Comparison of ENCODE assay signal across 1 cellular context in the genomic region with DNA sequence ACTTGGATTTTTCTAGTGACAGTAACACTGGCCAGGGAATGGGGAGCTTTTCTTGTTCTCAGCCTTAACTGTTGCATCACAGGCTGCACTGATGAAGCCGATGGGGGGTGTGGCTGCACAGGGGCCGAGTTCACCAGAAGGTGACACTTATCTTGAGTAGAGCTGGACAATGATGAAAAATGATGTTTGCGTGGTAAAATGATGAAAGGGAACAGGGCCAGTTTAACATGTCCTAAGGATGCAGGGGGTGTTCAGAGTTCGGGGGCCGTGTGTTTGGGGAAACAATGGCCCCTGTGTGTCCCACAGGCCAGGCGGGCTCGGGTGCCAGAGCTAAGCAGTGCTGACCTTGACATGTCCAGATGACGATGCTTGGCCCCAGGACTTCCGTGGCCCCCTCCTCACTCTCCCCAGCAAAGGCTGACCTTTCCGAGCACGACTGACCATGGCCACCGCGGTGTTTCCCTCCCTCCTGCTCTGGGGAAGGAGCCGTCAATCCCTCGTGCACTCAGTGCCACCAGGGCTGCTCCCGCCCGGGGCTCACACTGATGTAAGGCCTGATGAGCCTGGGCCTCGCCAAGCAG.
TF ChIP-seq lines count a peak whose summit lies in the region.

No MANE protein-coding gene starts in this region.

TF ChIP-seq in HepG2, 621 proteins besides CTCF, POLR2A, EP300 and RAD21 (continued from another document):
- TF ChIP-seq PPARG (CRISPR knock-in tag; conservative IDR thresholded peaks at IDR 0.05) (no peak; the same call in 1 of the 2 replicates), FLYWCH1 (CRISPR knock-in tag; IDR thresholded peaks at IDR 0.05) (no peak), PHF21A (CRISPR knock-in tag; IDR thresholded peaks at IDR 0.05) (peak; percentile 65), FOSL2 (CRISPR knock-in tag; IDR thresholded peaks at IDR 0.05) (peak; percentile 72), TRAFD1 (CRISPR knock-in tag; IDR thresholded peaks at IDR 0.05; ENCODE audit: borderline replicate concordance) (0 out of 2 replicates have a peak, but pooled peaks have one; percentile 40), ZNF788 (CRISPR knock-in tag; IDR thresholded peaks at IDR 0.05; ENCODE audit: borderline replicate concordance) (peak; percentile 62; the same call in 1 of the 2 replicates), ZNF503 (CRISPR knock-in tag; IDR thresholded peaks at IDR 0.05) (peak; percentile 71), NR2C2 (CRISPR knock-in tag; IDR thresholded peaks at IDR 0.05; ENCODE audit: borderline replicate concordance) (peak; percentile 88), ZNF747 (CRISPR knock-in tag; IDR thresholded peaks at IDR 0.05; ENCODE audit: borderline replicate concordance) (peak; percentile 29; the same call in 1 of the 2 replicates)
TF ChIP-seq in HepG2: peak in this region for 179.
